Comparison of ENCODE assay signal across 8 cellular contexts in the genomic region with DNA sequence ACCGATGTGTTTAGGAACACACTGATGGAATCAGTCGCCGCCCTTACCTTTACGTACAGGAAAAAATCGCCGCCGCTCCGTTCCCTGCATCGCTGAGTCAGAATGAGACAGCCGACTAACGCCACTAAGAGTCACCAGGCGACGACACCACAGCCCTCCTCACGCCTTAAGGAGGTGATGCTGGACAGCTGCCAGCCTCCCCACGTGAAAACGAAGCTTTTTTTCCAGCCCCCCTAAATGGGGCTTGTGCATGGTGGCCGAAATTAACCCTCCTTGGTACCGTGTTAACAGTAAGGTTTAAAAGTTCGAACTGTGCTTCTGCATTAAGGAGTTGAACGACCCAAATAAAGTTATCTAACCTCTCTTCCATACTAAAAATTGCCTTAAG. TPM values are rescaled to one million over a fixed set of nuclear protein-coding genes. Genes with fewer than 3 reads are reported as not detected.
DNase-seq lines count a peak whose midpoint lies in the region; ATAC-seq and TF ChIP-seq lines count a peak whose summit lies in the region.

No MANE protein-coding gene starts in this region.

- peak overlapping the region; percentile 98 for H3K9ac ChIP-seq in mammary epithelial cell (ENCODE audit: insufficient read depth, low read length)

- peaks cover 33% of the 10 kb centered on the region for H3K4me1 ChIP-seq in CD4-positive, CD25-positive, alpha-beta regulatory T cell (ENCODE audit: control insufficient read depth, insufficient read depth, low read length, poor library complexity, severe bottlenecking)
- H3K4me1 ChIP-seq in mammary epithelial cell (ENCODE audit: insufficient read depth, low read length): peaks cover 28% of the 10 kb centered on the region

- dilution Hi-C loops in mammary epithelial cell (cut with HindIII; ENCODE audit: low sequenced_read_pairs): no loop called here

- H3K27me3 Mint-ChIP-seq in CD4-positive, CD25-positive, alpha-beta regulatory T cell: no peaks in the 10 kb centered on the region

- H3K4me2 ChIP-seq in mammary epithelial cell (ENCODE audit: insufficient read depth, low read depth, low read length): peak overlapping the region; percentile 83

- peak overlapping the region; percentile 91 for H3K27ac ChIP-seq in CD4-positive, CD25-positive, alpha-beta regulatory T cell (ENCODE audit: insufficient read depth, low read length, poor library complexity, severe bottlenecking)
- peak overlapping the region; percentile 96 for H3K27ac ChIP-seq in WERI-Rb-1
- H3K27ac ChIP-seq in mammary epithelial cell (ENCODE audit: insufficient read depth, low read depth, low read length): peak overlapping the region; percentile 92
- peak overlapping the region; percentile 94 for H3K27ac ChIP-seq in layer of hippocampus (ENCODE audit: low read depth, low read length)

- peaks cover 17 to 59% (median 43%) of the 10 kb centered on the region in 4 donors for H3K4me1 Mint-ChIP-seq in CD4-positive, CD25-positive, alpha-beta regulatory T cell

- TF ChIP-seq CTCF in WERI-Rb-1 (IDR thresholded peaks at IDR 0.05; ENCODE audit: low read depth, low read length): no peak
- no peak for TF ChIP-seq CTCF in mammary epithelial cell (conservative IDR thresholded peaks at IDR 0.05 in 1 of 2, IDR thresholded peaks at IDR 0.05 in 1 of 2; ENCODE audit: extremely low read depth in 1 of 2, insufficient read depth in 1 of 2, low read depth in 1 of 2, low read length in 2 of 2)

- ATAC-seq in CD4-positive, CD25-positive, alpha-beta regulatory T cell (ENCODE audit: low read depth in 2 of 2): peak; percentile 27 to 33
- ATAC-seq in GM19452 (IDR thresholded peaks at IDR 0.05; ENCODE audit: unreplicated experiment): peak; percentile 57
- peak; percentile 56 for ATAC-seq in HG03571 (IDR thresholded peaks at IDR 0.05; ENCODE audit: unreplicated experiment)

- no peaks in the 10 kb centered on the region for H3K9me3 ChIP-seq in CD4-positive, CD25-positive, alpha-beta regulatory T cell (ENCODE audit: control insufficient read depth in 2 of 2, low read length in 2 of 2)
- no peaks in the 10 kb centered on the region for H3K9me3 ChIP-seq in WERI-Rb-1 (ENCODE audit: severe bottlenecking)
- no peaks in the 10 kb centered on the region for H3K9me3 ChIP-seq in mammary epithelial cell (replicated peaks; ENCODE audit: insufficient read depth, low read length)

- H2AFZ ChIP-seq in mammary epithelial cell (ENCODE audit: low read depth, low read length): peak overlapping the region; percentile 86

- H3K27me3 ChIP-seq in CD4-positive, CD25-positive, alpha-beta regulatory T cell (ENCODE audit: control insufficient read depth, insufficient read depth, low read length): no peaks in the 10 kb centered on the region
- H3K27me3 ChIP-seq in WERI-Rb-1 (ENCODE audit: insufficient read depth, low read depth, severe bottlenecking): no peaks in the 10 kb centered on the region
- no peaks in the 10 kb centered on the region for H3K27me3 ChIP-seq in mammary epithelial cell (ENCODE audit: insufficient read depth, low read length)
- H3K27me3 ChIP-seq in layer of hippocampus (ENCODE audit: control insufficient read depth, insufficient read depth, low read length): no peaks in the 10 kb centered on the region

- peaks cover 67% of the 10 kb centered on the region for H3K79me2 ChIP-seq in mammary epithelial cell (ENCODE audit: insufficient read depth, low read length)

- BruUV-seq in mammary epithelial cell (replicated peaks; lab: Mats Ljungman, UMichigan): no TSS peak

- peaks cover 0 to 2% (median 0%) of the 10 kb centered on the region in 7 donors for H3K9me3 Mint-ChIP-seq in CD4-positive, CD25-positive, alpha-beta regulatory T cell

- H3K4me3 ChIP-seq in CD4-positive, CD25-positive, alpha-beta regulatory T cell (ENCODE audit: low read depth, low read length): peak overlapping the region; percentile 100
- peak overlapping the region; percentile 96 for H3K4me3 ChIP-seq in WERI-Rb-1 (ENCODE audit: low read depth, low read length)
- H3K4me3 ChIP-seq in mammary epithelial cell (replicated peaks in 1 of 3; ENCODE audit: insufficient read depth in 1 of 3, low read depth in 2 of 3, low read length in 3 of 3): peak overlapping the region; percentile 77 to 86 (median 80)

- peak in 2 of 3 donors; percentile 39 to 49 for DNase-seq in CD4-positive, CD25-positive, alpha-beta regulatory T cell
- DNase-seq in WERI-Rb-1: peak; percentile 14
- peak; percentile 68 for DNase-seq in mammary epithelial cell
- peak; percentile 49 for DNase-seq in stimulated activated CD4-positive, alpha-beta T cell treated with anti-CD3 and anti-CD28 coated beads, Interleukin-4, amount 100 ng/mL, for 1 hour
- DNase-seq in COLO829 (ENCODE audit: low spot score): no peak

- H3K4me3 Mint-ChIP-seq in CD4-positive, CD25-positive, alpha-beta regulatory T cell: peak overlapping the region; percentile 92 to 100 (median 98)

- WGBS in mammary epithelial cell (ENCODE audit: low coverage, missing lambda C conversion rate): 6% methylated on average over 20 of the region's 20 CpGs

- intact Hi-C loops in mammary epithelial cell (cut with micrococcal nuclease): loop anchor here (2.0 to 10.0 kb wide), 2 partner anchors 30 to 456 kb away; partner anchors contain the start of gene GCLM

- CTCF ChIA-PET in mammary epithelial cell (lab: Charles Lee; ENCODE audit: low non-redundant PET): no interaction called here

- peaks cover 36% of the 10 kb centered on the region for H3K36me3 ChIP-seq in CD4-positive, CD25-positive, alpha-beta regulatory T cell (ENCODE audit: control insufficient read depth, insufficient read depth, low read length)
- H3K36me3 ChIP-seq in WERI-Rb-1 (peaks cover 42% of the 10 kb centered on the region), mammary epithelial cell (ENCODE audit: insufficient read depth, low read length) (peaks cover 37% of the 10 kb centered on the region)

- in situ Hi-C loops in mammary epithelial cell (cut with MboI; ENCODE audit: low sequenced_read_pairs in 2 of 2): loop anchor here in 1 of 2 donors (25.0 kb wide), 1 partner anchor 309 kb away; no protein-coding TSS in a partner anchor

- H4K20me1 ChIP-seq in mammary epithelial cell (ENCODE audit: insufficient read depth, low read length): no peaks in the 10 kb centered on the region

- peak overlapping the region; percentile 92 to 99 (median 99) for H3K27ac Mint-ChIP-seq in CD4-positive, CD25-positive, alpha-beta regulatory T cell

- peaks cover 32% of the 10 kb centered on the region for H3K36me3 Mint-ChIP-seq in CD4-positive, CD25-positive, alpha-beta regulatory T cell

RNA-seq across cellular contexts. Expression of gene DNTTIP2, which starts 0.5 kb away (rescaled TPM):
- 77.0 TPM for total RNA-seq in CD4-positive, CD25-positive, alpha-beta regulatory T cell
- 10 to 100 TPM; 70.4 to 87.2 (median 73.1) TPM for polyA plus RNA-seq in CD4-positive, CD25-positive, alpha-beta regulatory T cell
- 10 to 100 TPM; 40.5 to 74.9 TPM for total RNA-seq in mammary epithelial cell
- polyA plus RNA-seq in mammary epithelial cell: 22.1 TPM
- polyA minus RNA-seq in mammary epithelial cell: 12.2 TPM

RNA-seq across cellular contexts. Expression of gene GCLM, which starts 30.7 kb away (rescaled TPM):
- 5.5 TPM for total RNA-seq in CD4-positive, CD25-positive, alpha-beta regulatory T cell
- polyA plus RNA-seq in CD4-positive, CD25-positive, alpha-beta regulatory T cell: 10 to 100 TPM in 1 of 4 donors, 1 to 10 TPM in 3; 7.0 to 17.3 (median 9.0) TPM
- total RNA-seq in mammary epithelial cell: 100 to 1,000 TPM in 1 of 2 donors, 10 to 100 TPM in 1; 96.5 to 129 TPM
- 108 TPM for polyA plus RNA-seq in mammary epithelial cell
- polyA minus RNA-seq in mammary epithelial cell: 123 TPM

Comparison
In these comparisons a context has a peak if more than half of its experiments do, and no peak if none do; other contexts are left out.
1. RNA of gene GCLM, which starts 30.7 kb away (total RNA-seq): 96.5 to 129 TPM in mammary epithelial cell; 5.5 TPM in CD4-positive, CD25-positive, alpha-beta regulatory T cell (single experiment); every median in the first group is over 10 times any median in the second.
2. Peak in every context shown above with its lines, with median percentiles within 50 percentile points of each other: ATAC-seq, H3K27ac ChIP-seq and H3K4me3 ChIP-seq.